ENCODE assay signal across 23 cellular contexts in genomic region chr2:140199312-140199711, GRCh38.
"Had no signal": no experiment of that assay in that cellular context is flagged by ENCODE, and none has a peak within 500 bp of the region (broad histone marks: within the 10 kb centered on the region; RNA-seq: fewer than 3 reads in every experiment).

No MANE protein-coding gene starts in this region.

- DNase-seq: dermis blood vessel endothelial cell; dorsolateral prefrontal cortex; effector CD4-positive, alpha-beta T cell; effector memory CD4-positive, alpha-beta T cell; foreskin keratinocyte; glutamatergic neuron; heart left ventricle; hypothalamus; immature natural killer cell; islet precursor cell; kidney; left cardiac atrium; left lung; left ventricle myocardium superior; lower lobe of right lung; mesenchymal stem cell; mucosa of descending colon; naive B cell had no signal

- H3K4me3 ChIP-seq: coronary artery, dorsolateral prefrontal cortex, esophagus muscularis mucosa, gastroesophageal sphincter, heart left ventricle, hepatocyte, left lung, lower lobe of right lung, mucosa of descending colon had no signal

- H3K27ac Mint-ChIP-seq: immature natural killer cell, mesothelial cell of epicardium, naive B cell had no signal

- H3K36me3 ChIP-seq: esophagus muscularis mucosa, gastroesophageal sphincter, heart left ventricle, left lung, lower lobe of right lung had no signal

- H3K9me3 ChIP-seq: lower lobe of right lung, mucosa of descending colon had no signal

- H3K4me2 ChIP-seq: hepatocyte had no signal

- H3K4me3 Mint-ChIP-seq: immature natural killer cell, mesothelial cell of epicardium, naive B cell had no signal

- H3K4me1 ChIP-seq: esophagus muscularis mucosa, foreskin keratinocyte, gastroesophageal sphincter, heart left ventricle, left lung, lower lobe of right lung had no signal

- H3K79me2 ChIP-seq: hepatocyte had no signal

- H3K27ac ChIP-seq: coronary artery, dorsolateral prefrontal cortex, esophagus muscularis mucosa, foreskin keratinocyte, gastroesophageal sphincter, heart left ventricle, hepatocyte, left lung, lower lobe of right lung had no signal

- H3K4me1 Mint-ChIP-seq: immature natural killer cell, mesothelial cell of epicardium, naive B cell had no signal

- H3K27me3 Mint-ChIP-seq: naive B cell had no signal

- H2AFZ ChIP-seq: hepatocyte had no signal

- ATAC-seq: foreskin keratinocyte, gastroesophageal sphincter, heart left ventricle, left cardiac atrium, left lung, left ventricle myocardium superior, lower lobe of right lung, mucosa of descending colon had no signal

- H3K27me3 ChIP-seq: dorsolateral prefrontal cortex, esophagus muscularis mucosa, foreskin keratinocyte, gastroesophageal sphincter, heart left ventricle, hepatocyte, left lung had no signal
